ENCODE assay signal across 8 cellular contexts in genomic region chr12:27185234-27186045, GRCh38. TPM values are rescaled to one million over a fixed set of nuclear protein-coding genes. Genes with fewer than 3 reads are reported as not detected.
DNase-seq lines count a peak whose midpoint lies in the region; ATAC-seq and TF ChIP-seq lines count a peak whose summit lies in the region.

No MANE protein-coding gene starts in this region.

- peaks cover 3% of the 10 kb centered on the region for H3K36me3 Mint-ChIP-seq in T-helper 1 cell treated with Interleukin-12 subunit alpha and Interleukin-12 subunit beta and Interleukin-4 antibody, amounts not matched to agents 30 μg/mL and 1 μg/mL, for 36 hours (ENCODE audit: low read depth)
- no peaks in the 10 kb centered on the region for H3K36me3 Mint-ChIP-seq in glutamatergic neuron (ENCODE audit: unreplicated experiment)

- H3K27me3 Mint-ChIP-seq in T-helper 1 cell treated with Interleukin-12 subunit alpha and Interleukin-12 subunit beta and Interleukin-4 antibody, amounts not matched to agents 30 μg/mL and 1 μg/mL, for 36 hours (ENCODE audit: low read depth) = no peaks in the 10 kb centered on the region
- no peaks in the 10 kb centered on the region for H3K27me3 Mint-ChIP-seq in glutamatergic neuron (ENCODE audit: unreplicated experiment)

- H3K27ac Mint-ChIP-seq in T-helper 1 cell treated with Interleukin-12 subunit alpha and Interleukin-12 subunit beta and Interleukin-4 antibody, amounts not matched to agents 30 μg/mL and 1 μg/mL, for 36 hours = peak overlapping the region; percentile 71
- H3K27ac Mint-ChIP-seq in glutamatergic neuron (ENCODE audit: unreplicated experiment) = no peak overlapping the region

- peak overlapping the region; percentile 45 for H3K4me3 Mint-ChIP-seq in T-helper 1 cell treated with Interleukin-12 subunit alpha and Interleukin-12 subunit beta and Interleukin-4 antibody, amounts not matched to agents 30 μg/mL and 1 μg/mL, for 36 hours
- H3K4me3 Mint-ChIP-seq in glutamatergic neuron (ENCODE audit: unreplicated experiment) = no peak overlapping the region

- peaks cover 20% of the 10 kb centered on the region for H3K4me1 Mint-ChIP-seq in T-helper 1 cell treated with Interleukin-12 subunit alpha and Interleukin-12 subunit beta and Interleukin-4 antibody, amounts not matched to agents 30 μg/mL and 1 μg/mL, for 36 hours (ENCODE audit: low read depth)
- H3K4me1 Mint-ChIP-seq in glutamatergic neuron (ENCODE audit: low read depth, unreplicated experiment) = peaks cover 2% of the 10 kb centered on the region

- no peak for DNase-seq in left cardiac atrium
- DNase-seq in HuH-7 (ENCODE audit: low spot score) = no peak
- no peak for DNase-seq in mesenteric fat pad (ENCODE audit: low spot score)
- DNase-seq in NCI-H82 (lab: John Stamatoyannopoulos, UW) = no peak
- no peak for DNase-seq in glutamatergic neuron

- H3K9me3 Mint-ChIP-seq in T-helper 1 cell treated with Interleukin-12 subunit alpha and Interleukin-12 subunit beta and Interleukin-4 antibody, amounts not matched to agents 30 μg/mL and 1 μg/mL, for 36 hours = no peaks in the 10 kb centered on the region
- H3K9me3 Mint-ChIP-seq in glutamatergic neuron (ENCODE audit: unreplicated experiment) = no peaks in the 10 kb centered on the region

- TF ChIP-seq CTCF in glutamatergic neuron (IDR thresholded peaks at IDR 0.05; ENCODE audit: partially characterized antibody, unreplicated experiment) = no peak

- ATAC-seq in GM18867 (IDR thresholded peaks at IDR 0.05; ENCODE audit: unreplicated experiment) (peak; percentile 88), HG02798 (IDR thresholded peaks at IDR 0.05; ENCODE audit: poor library complexity, unreplicated experiment) (peak; percentile 87), left cardiac atrium (peak; percentile 39 to 76)

- intact Hi-C loops in left cardiac atrium (cut with DNase I) = no loop called here

RNA-seq across cellular contexts. Expression of gene STK38L, which starts 58.6 kb away (rescaled TPM):
- 100 to 1,000 TPM in 1 of 2 donors, 10 to 100 TPM in 1; 70.6 to 135 TPM for total RNA-seq in left cardiac atrium
- total RNA-seq in mesenteric fat pad = 76.0 TPM
- total RNA-seq in glutamatergic neuron (ENCODE audit: unreplicated experiment) = 31.4 TPM
